Comparison of ENCODE assay signal across 8 cellular contexts in genomic region chr17:410674-411401, GRCh38. TPM values are rescaled to one million over a fixed set of nuclear protein-coding genes. Genes with fewer than 3 reads are reported as not detected.
DNase-seq lines count a peak whose midpoint lies in the region; ATAC-seq, FAIRE-seq and TF ChIP-seq lines count a peak whose summit lies in the region.

No MANE protein-coding gene starts in this region.

- ATAC-seq in GM23338: peak; percentile 68
- no peak for ATAC-seq in HG02884 (IDR thresholded peaks at IDR 0.05; ENCODE audit: unreplicated experiment)
- ATAC-seq in left lobe of liver: no peak

- peaks cover 15% of the 10 kb centered on the region; the same call in 1 of the 2 replicates for H3F3A ChIP-seq in GM23338 (replicated peaks; ENCODE audit: low read depth)

- POLR2A ChIA-PET in AG04449 (lab: Yijun Ruan, JAX): interaction anchor here (1.0 kb wide), 1 partner anchor 281 kb away, joined by 3 read pairs; no protein-coding TSS in a partner anchor

- H3K27ac Mint-ChIP-seq in GM23338 (peak overlapping the region; percentile 96), astrocyte (ENCODE audit: unreplicated experiment) (peak overlapping the region; percentile 96)

- TF ChIP-seq CTCF in AG04449 (IDR thresholded peaks at IDR 0.05; ENCODE audit: insufficient read depth, low read length, missing control alignments) (peak; percentile 5), GM23338 (conservative IDR thresholded peaks at IDR 0.05; ENCODE audit: low read depth in 2 of 2) (peak in 1 of 2 experiments; percentile 48; a peak in 2 of 4 replicates), astrocyte (IDR thresholded peaks at IDR 0.05; ENCODE audit: insufficient read depth, low read depth, low read length) (no peak)

- H4K20me1 ChIP-seq in GM23338 (replicated peaks; ENCODE audit: insufficient read depth): no peaks in the 10 kb centered on the region
- H4K20me1 ChIP-seq in astrocyte (ENCODE audit: insufficient read depth, low read length): no peaks in the 10 kb centered on the region

- H3K27ac ChIP-seq in GM23338 (ENCODE audit: low read depth) (peak overlapping the region; percentile 67), SJSA1 (peak overlapping the region; percentile 62), astrocyte (ENCODE audit: low read depth, low read length) (peak overlapping the region; percentile 78)

- H3K9me3 ChIP-seq in SJSA1 (replicated peaks) (no peaks in the 10 kb centered on the region), astrocyte (ENCODE audit: insufficient read depth, low read depth, low read length) (no peaks in the 10 kb centered on the region)

- DNase-seq in AG04449 (ENCODE audit: low read depth, low spot score): no peak
- DNase-seq in GM23338 (ENCODE audit: low spot score): peak; percentile 70
- DNase-seq in SJSA1 (ENCODE audit: low read depth in 1 of 2, low spot score in 2 of 2): peak in 1 of 2 experiments; percentile 23
- peak; percentile 21 for DNase-seq in astrocyte (ENCODE audit: low read depth)
- peak; percentile 48 to 58 for DNase-seq in stimulated activated CD4-positive, alpha-beta T cell treated with anti-CD3 and anti-CD28 coated beads, Interleukin-2, amount 100 ng/mL, for 24 hours
- no peak for DNase-seq in left lobe of liver (ENCODE audit: low spot score)

- H3K4me3 ChIP-seq in AG04449 (ENCODE audit: low read depth, low read length) (peak overlapping the region; percentile 79), GM23338 (peak overlapping the region; percentile 76), SJSA1 (peak overlapping the region; percentile 52), astrocyte (ENCODE audit: insufficient read depth, low read depth, low read length) (peak overlapping the region; percentile 72), iPS-11a (ENCODE audit: low read depth, low read length) (peak overlapping the region; percentile 61)

- no peaks in the 10 kb centered on the region for H3K4me1 ChIP-seq in GM23338 (ENCODE audit: insufficient read depth)
- peaks cover 18% of the 10 kb centered on the region for H3K4me1 ChIP-seq in SJSA1 (replicated peaks)
- H3K4me1 ChIP-seq in astrocyte (ENCODE audit: insufficient read depth, low read length): peaks cover 9% of the 10 kb centered on the region

- H3K9ac ChIP-seq in astrocyte (ENCODE audit: low read length): peak overlapping the region; percentile 86

- H3K4me3 Mint-ChIP-seq in GM23338 (peak overlapping the region; percentile 83), astrocyte (ENCODE audit: unreplicated experiment) (peak overlapping the region; percentile 98)

- H3K4me2 ChIP-seq in GM23338 (peak overlapping the region; percentile 83), astrocyte (ENCODE audit: low read length) (peak overlapping the region; percentile 99)

- H3K9me3 Mint-ChIP-seq in GM23338: peaks cover 10% of the 10 kb centered on the region; the same call in 2 of the 3 replicates
- H3K9me3 Mint-ChIP-seq in astrocyte (ENCODE audit: unreplicated experiment): no peaks in the 10 kb centered on the region

- H3K27me3 Mint-ChIP-seq in GM23338 (ENCODE audit: insufficient read depth, low read depth, poor library complexity): peaks cover 26% of the 10 kb centered on the region
- no peaks in the 10 kb centered on the region for H3K27me3 Mint-ChIP-seq in astrocyte (ENCODE audit: low read depth, unreplicated experiment)

- H3K36me3 Mint-ChIP-seq in GM23338 (ENCODE audit: low read depth) (peaks cover 18% of the 10 kb centered on the region), astrocyte (ENCODE audit: low read depth, unreplicated experiment) (no peaks in the 10 kb centered on the region)

- H3K36me3 ChIP-seq in GM23338 (ENCODE audit: insufficient read depth) (no peaks in the 10 kb centered on the region), SJSA1 (no peaks in the 10 kb centered on the region), astrocyte (ENCODE audit: insufficient read depth, low read length) (no peaks in the 10 kb centered on the region)

- H3K79me2 ChIP-seq in GM23338 (replicated peaks; ENCODE audit: insufficient read depth): no peaks in the 10 kb centered on the region
- no peaks in the 10 kb centered on the region for H3K79me2 ChIP-seq in astrocyte (ENCODE audit: insufficient read depth, low read length)

- CTCF ChIA-PET in AG04449 (lab: Yijun Ruan, JAX): interaction anchor here (1.0 to 3.3 kb wide), 29 partner anchors 9 to 645 kb away, joined by 3 to 533 read pairs (median 9); partner anchors contain the start of genes GEMIN4, TIMM22 and VPS53

- peaks cover 26% of the 10 kb centered on the region for H3K4me1 Mint-ChIP-seq in GM23338
- peaks cover 13% of the 10 kb centered on the region for H3K4me1 Mint-ChIP-seq in astrocyte (ENCODE audit: low read depth, unreplicated experiment)

- FAIRE-seq in astrocyte (lab: Jason Lieb, UNC): no peak

- peak overlapping the region; percentile 12 for H2AFZ ChIP-seq in GM23338
- H2AFZ ChIP-seq in astrocyte (ENCODE audit: low read depth, low read length): peak overlapping the region; percentile 71

- no peaks in the 10 kb centered on the region for H3K9me2 ChIP-seq in GM23338 (ENCODE audit: insufficient read depth)

- no peaks in the 10 kb centered on the region for H3K27me3 ChIP-seq in GM23338 (ENCODE audit: insufficient read depth)
- no peaks in the 10 kb centered on the region for H3K27me3 ChIP-seq in SJSA1 (replicated peaks)
- H3K27me3 ChIP-seq in astrocyte (ENCODE audit: insufficient read depth, low read length): no peaks in the 10 kb centered on the region

TF ChIP-seq in GM23338, 12 proteins besides CTCF, POLR2A, EP300 and RAD21 (continues in another document):
- TF ChIP-seq ETS1 (IDR thresholded peaks at IDR 0.05): no peak

RNA-seq across cellular contexts. Expression of gene RFLNB, which starts 34.9 kb away (rescaled TPM):
- total RNA-seq in GM23338 (2014; rRNA removed; shearing (Covaris generic)): 59.2 and 59.9 TPM in 2 replicates
- 40.7 and 49.4 TPM in 2 replicates for polyA plus RNA-seq in GM23338 (2016; fragmentation: Nextera tagmentation; extraction: Ambion mirVana)
- total RNA-seq in SJSA1 (2014; rRNA removed; shearing (Covaris generic)): 44.0 and 54.5 TPM in 2 replicates
- 15.3 and 16.8 TPM in 2 replicates for total RNA-seq in astrocyte
- 1.7 TPM for total RNA-seq in left lobe of liver

RNA-seq across cellular contexts. Expression of gene RPH3AL, which starts 58.2 kb away (rescaled TPM):
- 3.5 and 6.3 TPM in 2 replicates for total RNA-seq in GM23338 (2014; rRNA removed; shearing (Covaris generic))
- 2.7 and 3.5 TPM in 2 replicates for polyA plus RNA-seq in GM23338 (2016; fragmentation: Nextera tagmentation; extraction: Ambion mirVana)
- 2.5 and 3.1 TPM in 2 replicates for total RNA-seq in SJSA1 (2014; rRNA removed; shearing (Covaris generic))
- total RNA-seq in astrocyte (3.1 and 3.7 TPM in 2 replicates), left lobe of liver (87.4 TPM)

Comparison
In these comparisons a context has a peak if more than half of its experiments do, and no peak if none do; other contexts are left out.
1. DNase-seq: peak in GM23338 (single experiment), astrocyte (single experiment) and stimulated activated CD4-positive, alpha-beta T cell treated with anti-CD3 and anti-CD28 coated beads, Interleukin-2, amount 100 ng/mL, for 24 hours (2 of 2); none in AG04449 (single experiment) and left lobe of liver (single experiment).
2. RNA of gene RPH3AL, which starts 58.2 kb away (total RNA-seq): 87.4 TPM in left lobe of liver (single experiment); 3.5 to 6.3 TPM in GM23338, 3.1 to 3.7 TPM in astrocyte and 2.5 to 3.1 TPM in SJSA1; every median in the first group is over 10 times any median in the second.
3. Peak in every context shown above with its lines, with median percentiles within 50 percentile points of each other: H3K4me3 ChIP-seq and H3K27ac ChIP-seq.